ENCODE assay signal across 17 cellular contexts in the genomic region with DNA sequence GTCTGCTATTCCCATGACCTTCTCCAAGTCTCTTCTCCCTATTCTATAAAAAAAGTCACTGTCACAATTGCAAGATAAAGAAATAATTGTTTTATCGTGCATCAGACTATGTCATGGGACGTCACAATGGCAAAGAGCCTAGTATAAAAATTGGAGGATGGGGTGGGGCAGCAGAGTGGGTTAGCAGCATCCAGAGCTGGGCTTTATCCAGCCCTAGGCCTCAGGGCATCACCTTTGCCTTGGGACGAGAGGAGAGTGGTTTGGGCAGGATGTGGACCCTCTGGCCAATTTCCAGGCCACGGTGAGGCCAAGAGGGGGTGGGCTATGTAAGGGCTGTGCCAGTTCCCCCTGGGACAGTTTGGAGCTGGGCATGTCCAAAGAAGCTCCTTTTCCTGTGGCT. TPM values are rescaled to one million over a fixed set of nuclear protein-coding genes. Genes with fewer than 3 reads are reported as not detected.
A peak's percentile ranks its signal among the peaks of the same experiment; 100 is the strongest.
DNase-seq lines count a peak whose midpoint lies in the region; ATAC-seq and TF ChIP-seq lines count a peak whose summit lies in the region.
"Had no signal": no experiment of that assay in that cellular context is flagged by ENCODE, and none has a peak within 500 bp of the region (broad histone marks: within the 10 kb centered on the region; RNA-seq: fewer than 3 reads in every experiment).

No MANE protein-coding gene starts in this region.

- no peak overlapping the region for H3K4me3 Mint-ChIP-seq in activated naive CD4-positive, alpha-beta T cell treated with anti-CD3 and anti-CD28 coated beads, Interleukin-2, amount 50 U/mL, for 24 hours
- no peak overlapping the region for H3K4me3 Mint-ChIP-seq in memory B cell
- H3K4me3 Mint-ChIP-seq in chondrocyte (ENCODE audit: unreplicated experiment), result no peak overlapping the region
- no peak overlapping the region for H3K4me3 Mint-ChIP-seq in osteocyte (ENCODE audit: unreplicated experiment)

- no peaks in the 10 kb centered on the region for H3K9me3 Mint-ChIP-seq in activated naive CD4-positive, alpha-beta T cell treated with anti-CD3 and anti-CD28 coated beads, Interleukin-2, amount 50 U/mL, for 24 hours
- H3K9me3 Mint-ChIP-seq in memory B cell, result no peaks in the 10 kb centered on the region
- no peaks in the 10 kb centered on the region for H3K9me3 Mint-ChIP-seq in chondrocyte (ENCODE audit: low read depth)
- H3K9me3 Mint-ChIP-seq in osteocyte (ENCODE audit: unreplicated experiment), result no peaks in the 10 kb centered on the region

- ATAC-seq in memory B cell (ENCODE audit: low read depth), result no peak
- ATAC-seq: Right ventricle myocardium inferior had no signal

- peak overlapping the region; percentile 51 for H3K27ac Mint-ChIP-seq in activated naive CD4-positive, alpha-beta T cell treated with anti-CD3 and anti-CD28 coated beads, Interleukin-2, amount 50 U/mL, for 24 hours
- H3K27ac Mint-ChIP-seq in memory B cell, result peak overlapping the region; percentile 80
- H3K27ac Mint-ChIP-seq in chondrocyte (ENCODE audit: unreplicated experiment), result no peak overlapping the region
- H3K27ac Mint-ChIP-seq in osteocyte (ENCODE audit: unreplicated experiment), result no peak overlapping the region

- peaks cover 34% of the 10 kb centered on the region for H3K4me1 Mint-ChIP-seq in activated naive CD4-positive, alpha-beta T cell treated with anti-CD3 and anti-CD28 coated beads, Interleukin-2, amount 50 U/mL, for 24 hours
- H3K4me1 Mint-ChIP-seq in memory B cell (peaks cover 58% of the 10 kb centered on the region), chondrocyte (ENCODE audit: low read depth) (peaks cover 52% of the 10 kb centered on the region), osteocyte (ENCODE audit: unreplicated experiment) (peaks cover 15% of the 10 kb centered on the region)

- H3K27ac ChIP-seq in angular gyrus (ENCODE audit: low read depth, low read length), result peak overlapping the region; percentile 63
- H3K27ac ChIP-seq: epithelial cell of prostate, left ventricle myocardium inferior, WERI-Rb-1 had no signal

- DNase-seq in activated naive CD4-positive, alpha-beta T cell (lab: John Stamatoyannopoulos, UW), result no peak
- DNase-seq in memory B cell (ENCODE audit: low spot score in 2 of 2), result no peak
- peak; percentile 83 for DNase-seq in superior temporal gyrus (ENCODE audit: extremely low spot score)
- DNase-seq in chondrocyte (ENCODE audit: low spot score), result no peak
- no peak for DNase-seq in osteocyte (ENCODE audit: extremely low spot score, unreplicated experiment)
- no peak for DNase-seq in NCI-H146 treated with DMSO at 0.1 percent for 48 hours (lab: John Stamatoyannopoulos, UW; ENCODE audit: unreplicated experiment)
- DNase-seq: activated CD8-positive, alpha-beta memory T cell treated with anti-CD3 and anti-CD28 coated beads for 24 hours; left ventricle myocardium inferior; NCI-H187; NCI-H345; stimulated activated naive CD4-positive, alpha-beta T cell treated with Interleukin-2 at 50 U/mL for 16 hours; WERI-Rb-1 had no signal

- H3K27me3 Mint-ChIP-seq in activated naive CD4-positive, alpha-beta T cell treated with anti-CD3 and anti-CD28 coated beads, Interleukin-2, amount 50 U/mL, for 24 hours, result no peaks in the 10 kb centered on the region
- H3K27me3 Mint-ChIP-seq in memory B cell (no peaks in the 10 kb centered on the region), chondrocyte (ENCODE audit: low read depth) (no peaks in the 10 kb centered on the region), osteocyte (ENCODE audit: unreplicated experiment) (no peaks in the 10 kb centered on the region)

- peaks cover 9% of the 10 kb centered on the region for H3K36me3 Mint-ChIP-seq in activated naive CD4-positive, alpha-beta T cell treated with anti-CD3 and anti-CD28 coated beads, Interleukin-2, amount 50 U/mL, for 24 hours
- H3K36me3 Mint-ChIP-seq in memory B cell (peaks cover 14% of the 10 kb centered on the region), chondrocyte (ENCODE audit: low read depth) (peaks cover 15% of the 10 kb centered on the region), osteocyte (ENCODE audit: unreplicated experiment) (peaks cover 16% of the 10 kb centered on the region)

- TF ChIP-seq CTCF in chondrocyte (IDR thresholded peaks at IDR 0.05) (no peak), osteocyte (IDR thresholded peaks at IDR 0.05) (no peak)

RNA-seq across cellular contexts. Expression of a gene that starts 25.7 kb away (rescaled TPM):
- total RNA-seq in chondrocyte, result 0.05 to 0.46 TPM (median 0.08 TPM) in 3 replicates
- total RNA-seq in osteocyte, result 0.13 and 0.19 TPM in 2 replicates
- total RNA-seq: left ventricle myocardium inferior; Right ventricle myocardium inferior; T-helper 1 cell treated with Interleukin-12 subunit alpha and Interleukin-12 subunit beta and Interleukin-4 antibody, amounts not matched to agents 30 ng/mL and 1 ng/mL, for 36 hours had no signal

Comparison
In these comparisons a context has a peak if more than half of its experiments do, and no peak if none do; other contexts are left out.
1. H3K27ac Mint-ChIP-seq: peak in activated naive CD4-positive, alpha-beta T cell treated with anti-CD3 and anti-CD28 coated beads, Interleukin-2, amount 50 U/mL, for 24 hours (single experiment) and memory B cell (single experiment); none in chondrocyte (single experiment) and osteocyte (single experiment).